ENCODE assay signal across 10 cellular contexts in the genomic region with DNA sequence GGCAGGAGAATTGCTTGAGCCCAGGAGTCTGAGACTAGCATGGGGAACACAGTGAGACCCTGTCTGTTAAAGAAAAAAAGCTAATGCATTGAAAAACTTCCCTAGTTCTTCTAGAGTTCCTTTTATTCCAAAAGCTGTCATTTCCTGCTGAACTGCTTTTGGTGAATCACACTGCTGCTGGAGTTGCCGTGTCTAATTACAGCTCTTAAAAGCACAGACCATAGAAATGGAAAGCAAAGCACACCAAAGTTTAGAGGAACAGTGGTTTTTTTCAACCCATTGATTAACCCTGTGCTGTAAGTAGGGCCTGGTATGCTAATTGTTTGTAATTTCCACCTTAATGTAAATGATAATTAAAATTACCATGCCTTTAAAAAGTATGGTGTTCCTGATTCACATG. TPM values are rescaled to one million over a fixed set of nuclear protein-coding genes. Genes with fewer than 3 reads are reported as not detected.
A peak's percentile ranks its signal among the peaks of the same experiment; 100 is the strongest.
DNase-seq lines count a peak whose midpoint lies in the region; ATAC-seq and TF ChIP-seq lines count a peak whose summit lies in the region.
"Had no signal": no experiment of that assay in that cellular context is flagged by ENCODE, and none has a peak within 500 bp of the region (broad histone marks: within the 10 kb centered on the region; RNA-seq: fewer than 3 reads in every experiment).

No MANE protein-coding gene starts in this region.

- no peak for ATAC-seq in Right ventricle myocardium inferior
- ATAC-seq: activated CD8-positive, alpha-beta T cell treated with anti-CD3 and anti-CD28 coated beads, Interleukin-2, amount 10 ng/mL, durations not matched to agents 7 days and 5 days had no signal

- no peak for TF ChIP-seq POLR2A in thyroid gland (IDR thresholded peaks at IDR 0.05)

- whole genome bisulfite sequencing in thyroid gland, 2 donors, result 3 to 13% methylated on average over 1 of the region's 1 CpG

- H3K9me3 ChIP-seq in cardiac muscle cell (ENCODE audit: low read depth) (no peaks in the 10 kb centered on the region), thyroid gland (no peaks in the 10 kb centered on the region)

- peaks cover 27% of the 10 kb centered on the region for H3K4me1 ChIP-seq in cardiac muscle cell (ENCODE audit: low read depth)
- peaks cover 22% of the 10 kb centered on the region in 2 donors for H3K4me1 ChIP-seq in thyroid gland

- TF ChIP-seq CTCF in cardiac muscle cell (IDR thresholded peaks at IDR 0.05; ENCODE audit: low read depth, low read length) (no peak), thyroid gland (IDR thresholded peaks at IDR 0.05) (no peak)

- no peaks in the 10 kb centered on the region for H3K36me3 ChIP-seq in cardiac muscle cell
- no peaks in the 10 kb centered on the region for H3K36me3 ChIP-seq in thyroid gland

- DNase-seq in cardiac muscle cell (ENCODE audit: low read depth in 1 of 2, low spot score in 1 of 2) (peak; percentile 30 to 64), Right ventricle myocardium inferior (ENCODE audit: missing footprints) (no peak), astrocyte of the hippocampus (ENCODE audit: low read depth, low spot score) (peak; percentile 74), iPS DF 4.7 (ENCODE audit: extremely low read depth, low spot score) (peak; percentile 71), thyroid gland (peak; percentile 33 to 46), NCI-H128 (lab: John Stamatoyannopoulos, UW; ENCODE audit: unreplicated experiment) (no peak), T1000 (lab: John Stamatoyannopoulos, UW) (no peak), DMS114 treated with DMSO at 0.1 percent for 48 hours (lab: John Stamatoyannopoulos, UW; ENCODE audit: unreplicated experiment) (no peak)
- DNase-seq: activated CD8-positive, alpha-beta T cell treated with anti-CD3 and anti-CD28 coated beads, Interleukin-2, amount 10 ng/mL, durations not matched to agents 7 days and 5 days; stimulated activated CD4-positive, alpha-beta T cell treated with anti-CD3 and anti-CD28 coated beads, Interleukin-4, amount 100 ng/mL, for 1 hour had no signal

- H3K27ac ChIP-seq in cardiac muscle cell (peak overlapping the region; percentile 52), thyroid gland (peak overlapping the region; percentile 54 to 72 (median 71))

- H3K4me3 ChIP-seq in cardiac muscle cell (no peak overlapping the region), thyroid gland (replicated peaks in 1 of 3) (no peak overlapping the region)

- no peaks in the 10 kb centered on the region for H3K27me3 ChIP-seq in cardiac muscle cell
- no peaks in the 10 kb centered on the region for H3K27me3 ChIP-seq in thyroid gland

- intact Hi-C loops in Right ventricle myocardium inferior (cut with DNase I) (no loop called here), thyroid gland (cut with DNase I) (no loop called here)

RNA-seq across cellular contexts. Expression of a gene that starts 52.4 kb away (rescaled TPM):
- total RNA-seq in cardiac muscle cell (34.5 and 84.6 TPM in 2 replicates), Right ventricle myocardium inferior (32.9 TPM), thyroid gland (100 to 1,000 TPM in 1 of 4 donors, 10 to 100 TPM in 3; 39.6 to 207 (median 69.1) TPM)
- polyA plus RNA-seq in cardiac muscle cell, result 41.3 and 56.6 TPM in 2 replicates

Comparison
In these comparisons a context has a peak if more than half of its experiments do, and no peak if none do; other contexts are left out.
1. DNase-seq: peak in cardiac muscle cell (2 of 2), astrocyte of the hippocampus (single experiment), iPS DF 4.7 (single experiment) and thyroid gland (2 of 2); none in Right ventricle myocardium inferior (single experiment), NCI-H128 (single experiment), T1000 (single experiment) and DMS114 treated with DMSO at 0.1 percent for 48 hours (single experiment).